Comparison of ENCODE assay signal across 7 cellular contexts in genomic region chr12:53217049-53217929, GRCh38. TPM values are rescaled to one million over a fixed set of nuclear protein-coding genes. Genes with fewer than 3 reads are reported as not detected.
A peak's percentile ranks its signal among the peaks of the same experiment; 100 is the strongest.
DNase-seq lines count a peak whose midpoint lies in the region; ATAC-seq and TF ChIP-seq lines count a peak whose summit lies in the region.

No MANE protein-coding gene starts in this region.

- peak overlapping the region; percentile 83; the same call in 1 of the 2 replicates for H3K18ac ChIP-seq in IMR-90 (ENCODE audit: low read depth, low read length)

- peak overlapping the region; percentile 75 for H4K91ac ChIP-seq in IMR-90 (ENCODE audit: insufficient read depth, low read depth, low read length)

- H3K4me3 ChIP-seq in IMR-90 (ENCODE audit: insufficient read depth, low read depth, low read length): 0 out of 2 replicates have a peak overlapping the region, but pooled peaks have one; percentile 53

- H3K36me3 ChIP-seq in IMR-90 (ENCODE audit: control insufficient read depth, insufficient read depth, low read length): peaks cover 25% of the 10 kb centered on the region

- peak overlapping the region; percentile 72 for H2BK20ac ChIP-seq in IMR-90 (ENCODE audit: low read depth, low read length)

- peak overlapping the region; percentile 73; the same call in 1 of the 2 replicates for H2AK5ac ChIP-seq in IMR-90 (ENCODE audit: low read depth, low read length)

- H3K9me1 ChIP-seq in IMR-90 (ENCODE audit: insufficient read depth, low read length): peaks cover 11% of the 10 kb centered on the region

- TF ChIP-seq POLR2A in IMR-90 (IDR thresholded peaks at IDR 0.05; ENCODE audit: low read depth, low read length): no peak

- H3K4me2 ChIP-seq in IMR-90 (ENCODE audit: low read depth, low read length): peak overlapping the region; percentile 80

- H3K14ac ChIP-seq in IMR-90 (replicated peaks; ENCODE audit: low read depth, low read length): peak overlapping the region; percentile 89

- CTCF ChIA-PET in IMR-90 (lab: Yijun Ruan, JAX): no interaction called here

- peak overlapping the region; percentile 17 to 76; a peak in 3 of 4 replicates for H4K8ac ChIP-seq in IMR-90 (ENCODE audit: low read depth in 2 of 2, low read length in 2 of 2)

- H2AK9ac ChIP-seq in IMR-90 (replicated peaks; ENCODE audit: low read depth, low read length, poor library complexity): peak overlapping the region; percentile 92

- H3K27ac ChIP-seq in IMR-90 (ENCODE audit: insufficient read depth, low read length): peak overlapping the region; percentile 58; the same call in 1 of the 2 replicates

- H3K23ac ChIP-seq in IMR-90 (ENCODE audit: low read depth, low read length): peak overlapping the region; percentile 85

- dilution Hi-C loops in IMR-90 (cut with HindIII; ENCODE audit: low sequenced_read_pairs, unreplicated experiment): no loop called here

- no peak for TF ChIP-seq CTCF in IMR-90 (conservative IDR thresholded peaks at IDR 0.05; ENCODE audit: low read depth, low read length)

- peak overlapping the region; percentile 7; the same call in 1 of the 2 replicates for H3K56ac ChIP-seq in IMR-90 (ENCODE audit: extremely low read depth, insufficient read depth, low read length)

- peaks cover 12% of the 10 kb centered on the region for H4K20me1 ChIP-seq in IMR-90 (ENCODE audit: insufficient read depth, low read length)

- H3K4ac ChIP-seq in IMR-90 (ENCODE audit: low read depth, low read length): peak overlapping the region; percentile 89

- intact Hi-C loops in IMR-90 (cut with micrococcal nuclease): loop anchor here (1.0 to 10.0 kb wide), 2 partner anchors 35 to 108 kb away; partner anchors contain the start of gene AAAS
- intact Hi-C loops in left ventricle myocardium superior (cut with micrococcal nuclease): loop anchor here (5.0 kb wide), 1 partner anchor 35 kb away; a partner anchor contains a TSS

- H4K5ac ChIP-seq in IMR-90 (ENCODE audit: low read depth, low read length): peak overlapping the region; percentile 18

- peak overlapping the region; percentile 61 for H2AFZ ChIP-seq in IMR-90 (replicated peaks; ENCODE audit: low read length, poor library complexity)

- DNase-seq in IMR-90 (no peak), left ventricle myocardium superior (peak; percentile 54), SK-N-DZ (ENCODE audit: low spot score) (no peak)
- DNase-seq in activated CD8-positive, alpha-beta memory T cell treated with anti-CD3 and anti-CD28 coated beads, Interleukin-2, amount 50 U/mL, for 48 hours: peak; percentile 82
- DNase-seq in stimulated activated CD4-positive, alpha-beta T cell treated with anti-CD3 and anti-CD28 coated beads, Interleukin-4, amount 100 ng/mL, for 4 hours: peak; percentile 36

- no peaks in the 10 kb centered on the region for H3K9me3 ChIP-seq in IMR-90 (ENCODE audit: control insufficient read depth, insufficient read depth, low read length)

- peak overlapping the region; percentile 53 for H2BK5ac ChIP-seq in IMR-90 (ENCODE audit: low read depth, low read length, poor library complexity, severe bottlenecking)

- WGBS in IMR-90 (ENCODE audit: extremely low coverage in 2 of 2, insufficient read length in 1 of 2), 2 experiments: 37% methylated on average over 6 of the region's 20 CpGs; no CpG with 5 or more reads in 1 of the 2 experiments

- H2BK15ac ChIP-seq in IMR-90 (ENCODE audit: low read depth, low read length): peak overlapping the region; percentile 7; the same call in 1 of the 3 replicates

- no TSS peak for BruUV-seq in IMR-90 (replicated peaks; lab: Mats Ljungman, UMichigan)

- in situ Hi-C loops in IMR-90 (cut with MboI; ENCODE audit: low sequenced_read_pairs): loop anchor here (10.0 kb wide), 1 partner anchor 298 kb away; no protein-coding TSS in a partner anchor

- ATAC-seq in IMR-90 (ENCODE audit: low read depth) (no peak), left ventricle myocardium superior (no peak), HG03095 (IDR thresholded peaks at IDR 0.05; ENCODE audit: unreplicated experiment) (no peak), GM18907 (IDR thresholded peaks at IDR 0.05; ENCODE audit: unreplicated experiment) (no peak)

- H3K9ac ChIP-seq in IMR-90 (ENCODE audit: low read depth, low read length): peak overlapping the region; percentile 32

- H3K79me1 ChIP-seq in IMR-90 (ENCODE audit: low read depth in 1 of 2, low read length in 2 of 2): peaks cover 30 to 69% of the 10 kb centered on the region in 2 experiments

- POLR2A ChIA-PET in IMR-90 (lab: Charles Lee; ENCODE audit: unreplicated experiment): no interaction called here

- no peak for TF ChIP-seq RAD21 in IMR-90 (IDR thresholded peaks at IDR 0.05; ENCODE audit: low read length)

- H2BK120ac ChIP-seq in IMR-90 (ENCODE audit: low read depth, low read length): peak overlapping the region; percentile 56

- H3K27me3 ChIP-seq in IMR-90 (ENCODE audit: control insufficient read depth, insufficient read depth, low read length): no peaks in the 10 kb centered on the region

- peaks cover 24% of the 10 kb centered on the region for H3K4me1 ChIP-seq in IMR-90 (ENCODE audit: control insufficient read depth, insufficient read depth, low read length)

TF ChIP-seq in IMR-90, 13 proteins besides CTCF, POLR2A, EP300 and RAD21:
- no peak for TF ChIP-seq NFE2L2 (IDR thresholded peaks at IDR 0.05; ENCODE audit: low read depth, low read length)
- TF ChIP-seq RFX5 (IDR thresholded peaks at IDR 0.05; ENCODE audit: low read depth, low read length): no peak
- peak; percentile 94 for TF ChIP-seq CEBPB (IDR thresholded peaks at IDR 0.05; ENCODE audit: low read depth, low read length)
- no peak for TF ChIP-seq MXI1 (IDR thresholded peaks at IDR 0.05; ENCODE audit: borderline replicate concordance, low read depth, low read length)
- TF ChIP-seq MAFK (IDR thresholded peaks at IDR 0.05; ENCODE audit: low read depth, low read length): no peak

RNA-seq across cellular contexts. Expression of gene ITGB7, which starts 10.2 kb away (rescaled TPM):
- total RNA-seq in IMR-90 (2012; rRNA removed): under 0.01 and 0.18 TPM in 2 replicates
- 0.44 and 0.60 TPM in 2 replicates for polyA plus RNA-seq in IMR-90 (2012; rRNA removed)
- polyA plus RNA-seq in IMR-90 (2012; cell fraction: cytosol; rRNA removed): 0.11 and 0.23 TPM in 2 replicates
- polyA plus RNA-seq in IMR-90 (2012; cell fraction: nucleus; rRNA removed; ENCODE audit: low replicate concordance): 2.5 and 4.3 TPM in 2 replicates
- 1.3 TPM for total RNA-seq in left ventricle myocardium superior
- polyA plus RNA-seq in SK-N-DZ (2014; cell fraction: cytosol; rRNA removed): 0.14 TPM in 1 of 2 replicates, not detected in the other
- polyA plus RNA-seq in SK-N-DZ (2014; cell fraction: nucleus; rRNA removed): not detected in 2 replicates

RNA-seq across cellular contexts. Expression of gene RARG, which starts 14.7 kb away (rescaled TPM):
- 7.5 and 7.9 TPM in 2 replicates for total RNA-seq in IMR-90 (2012; rRNA removed)
- 28.6 and 30.9 TPM in 2 replicates for polyA plus RNA-seq in IMR-90 (2012; rRNA removed)
- 19.9 and 30.7 TPM in 2 replicates for polyA plus RNA-seq in IMR-90 (2012; cell fraction: cytosol; rRNA removed)
- polyA plus RNA-seq in IMR-90 (2012; cell fraction: nucleus; rRNA removed; ENCODE audit: low replicate concordance): 50.8 and 62.0 TPM in 2 replicates
- total RNA-seq in left ventricle myocardium superior: 16.9 TPM
- 0.35 and 2.0 TPM in 2 replicates for polyA plus RNA-seq in SK-N-DZ (2014; cell fraction: cytosol; rRNA removed)
- 1.9 and 2.2 TPM in 2 replicates for polyA plus RNA-seq in SK-N-DZ (2014; cell fraction: nucleus; rRNA removed)

RNA-seq across cellular contexts. Expression of gene CSAD, which starts 36.6 kb away (rescaled TPM):
- total RNA-seq in IMR-90 (2012; rRNA removed) (5.0 and 5.4 TPM in 2 replicates), left ventricle myocardium superior (9.6 TPM)
- 39.8 and 45.6 TPM in 2 replicates for polyA plus RNA-seq in IMR-90 (2012; rRNA removed)
- polyA plus RNA-seq in IMR-90 (2012; cell fraction: cytosol; rRNA removed): 8.8 and 9.9 TPM in 2 replicates
- polyA plus RNA-seq in IMR-90 (2012; cell fraction: nucleus; rRNA removed; ENCODE audit: low replicate concordance): 572 and 670 TPM in 2 replicates
- 8.3 and 10.5 TPM in 2 replicates for polyA plus RNA-seq in SK-N-DZ (2014; cell fraction: cytosol; rRNA removed)
- polyA plus RNA-seq in SK-N-DZ (2014; cell fraction: nucleus; rRNA removed): 54.6 and 66.7 TPM in 2 replicates

RNA-seq across cellular contexts. Expression of gene ZNF740, which starts 36.8 kb away (rescaled TPM):
- 11.7 and 13.1 TPM in 2 replicates for total RNA-seq in IMR-90 (2012; rRNA removed)
- 7.0 and 14.0 TPM in 2 replicates for polyA plus RNA-seq in IMR-90 (2012; rRNA removed)
- polyA plus RNA-seq in IMR-90 (2012; cell fraction: cytosol; rRNA removed): 3.0 and 3.9 TPM in 2 replicates
- 13.8 and 55.4 TPM in 2 replicates for polyA plus RNA-seq in IMR-90 (2012; cell fraction: nucleus; rRNA removed; ENCODE audit: low replicate concordance)
- total RNA-seq in left ventricle myocardium superior: 31.6 TPM
- 15.1 and 20.2 TPM in 2 replicates for polyA plus RNA-seq in SK-N-DZ (2014; cell fraction: cytosol; rRNA removed)
- 30.2 and 38.9 TPM in 2 replicates for polyA plus RNA-seq in SK-N-DZ (2014; cell fraction: nucleus; rRNA removed)

RNA-seq across cellular contexts. Expression of gene ESPL1, which starts 50.8 kb away (rescaled TPM):
- total RNA-seq in IMR-90 (2012; rRNA removed) (5.6 and 6.5 TPM in 2 replicates), left ventricle myocardium superior (0.17 TPM)
- 8.6 and 9.2 TPM in 2 replicates for polyA plus RNA-seq in IMR-90 (2012; rRNA removed)
- polyA plus RNA-seq in IMR-90 (2012; cell fraction: cytosol; rRNA removed): 3.7 and 4.6 TPM in 2 replicates
- 19.5 and 33.8 TPM in 2 replicates for polyA plus RNA-seq in IMR-90 (2012; cell fraction: nucleus; rRNA removed; ENCODE audit: low replicate concordance)
- polyA plus RNA-seq in SK-N-DZ (2014; cell fraction: cytosol; rRNA removed): 60.0 and 67.0 TPM in 2 replicates
- 114 and 155 TPM in 2 replicates for polyA plus RNA-seq in SK-N-DZ (2014; cell fraction: nucleus; rRNA removed)

Comparison
In these comparisons a context has a peak if more than half of its experiments do, and no peak if none do; other contexts are left out.
1. DNase-seq: peak in activated CD8-positive, alpha-beta memory T cell treated with anti-CD3 and anti-CD28 coated beads, Interleukin-2, amount 50 U/mL, for 48 hours (single experiment), left ventricle myocardium superior (single experiment) and stimulated activated CD4-positive, alpha-beta T cell treated with anti-CD3 and anti-CD28 coated beads, Interleukin-4, amount 100 ng/mL, for 4 hours (2 of 2); none in IMR-90 (single experiment) and SK-N-DZ (single experiment).